In the genomic region with DNA sequence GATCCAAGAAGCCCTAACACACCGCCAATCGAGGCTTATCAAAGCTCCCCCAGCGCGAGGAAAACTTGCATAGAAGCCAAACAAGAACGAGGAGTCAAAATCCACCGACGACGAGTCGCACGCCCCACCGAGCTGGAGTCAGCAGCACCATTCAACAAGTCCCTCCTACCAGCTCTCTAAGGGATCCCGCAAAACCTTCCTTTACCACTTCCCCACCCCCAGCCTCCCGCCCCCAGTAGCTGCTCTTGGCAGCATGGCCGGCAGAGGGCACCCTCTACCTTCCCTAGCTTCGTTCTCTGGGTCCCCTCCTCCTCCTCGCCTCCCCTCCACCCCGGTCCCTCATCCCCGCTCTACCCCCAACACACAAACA, we compare ENCODE assay signal across 8 cellular contexts. TPM values are rescaled to one million over a fixed set of nuclear protein-coding genes. Genes with fewer than 3 reads are reported as not detected.
DNase-seq lines count a peak whose midpoint lies in the region; ATAC-seq lines count a peak whose summit lies in the region.

No MANE protein-coding gene starts in this region.

- peaks cover 38% of the 10 kb centered on the region for H3K27me3 ChIP-seq in CD4-positive, CD25-positive, alpha-beta regulatory T cell (ENCODE audit: control insufficient read depth, insufficient read depth, low read length)
- H3K27me3 ChIP-seq in esophagus (ENCODE audit: control insufficient read depth in 1 of 2, insufficient read depth in 2 of 2, low read length in 2 of 2) = peaks cover 0 to 18% of the 10 kb centered on the region in 2 donors

- H3K4me1 ChIP-seq in CD4-positive, CD25-positive, alpha-beta regulatory T cell (ENCODE audit: control insufficient read depth, insufficient read depth, low read length, poor library complexity, severe bottlenecking) = peaks cover 15% of the 10 kb centered on the region
- H3K4me1 ChIP-seq in esophagus (ENCODE audit: control insufficient read depth in 2 of 2, insufficient read depth in 2 of 2, low read length in 1 of 2) = peaks cover 6 to 12% of the 10 kb centered on the region in 2 donors

- H3K36me3 Mint-ChIP-seq in CD4-positive, CD25-positive, alpha-beta regulatory T cell = no peaks in the 10 kb centered on the region
- H3K36me3 Mint-ChIP-seq in activated CD8-positive, alpha-beta T cell treated with anti-CD3 and anti-CD28 coated beads, Interleukin-2, amount 10 ng/mL, durations not matched to agents 7 days and 5 days (ENCODE audit: low read depth) = no peaks in the 10 kb centered on the region
- no peaks in the 10 kb centered on the region for H3K36me3 Mint-ChIP-seq in naive B cell

- H3K4me3 ChIP-seq in CD4-positive, CD25-positive, alpha-beta regulatory T cell (ENCODE audit: low read depth, low read length) = no peak overlapping the region
- H3K4me3 ChIP-seq in esophagus (ENCODE audit: low read depth in 1 of 2, low read length in 2 of 2) = peak overlapping the region; percentile 16 to 59

- no peaks in the 10 kb centered on the region for H3K9me3 ChIP-seq in CD4-positive, CD25-positive, alpha-beta regulatory T cell (ENCODE audit: control insufficient read depth in 2 of 2, low read length in 2 of 2)
- H3K9me3 ChIP-seq in esophagus (ENCODE audit: control insufficient read depth in 2 of 2, insufficient read depth in 1 of 2, low read depth in 1 of 2, low read length in 1 of 2) = no peaks in the 10 kb centered on the region

- no peaks in the 10 kb centered on the region for H3K36me3 ChIP-seq in CD4-positive, CD25-positive, alpha-beta regulatory T cell (ENCODE audit: control insufficient read depth, insufficient read depth, low read length)
- H3K36me3 ChIP-seq in esophagus (ENCODE audit: control insufficient read depth in 2 of 2, insufficient read depth in 2 of 2, low read length in 1 of 2) = no peaks in the 10 kb centered on the region

- DNase-seq in CD4-positive, CD25-positive, alpha-beta regulatory T cell = peak in 2 of 3 donors; percentile 24 to 64
- DNase-seq in NCI-H69 (lab: John Stamatoyannopoulos, UW) (peak; percentile 92), naive B cell (peak; percentile 23)
- peak; percentile 77 for DNase-seq in activated CD8-positive, alpha-beta T cell treated with anti-CD3 and anti-CD28 coated beads, Interleukin-2, amount 10 ng/mL, durations not matched to agents 7 days and 5 days
- DNase-seq in stimulated activated naive CD8-positive, alpha-beta T cell treated with anti-CD3 and anti-CD28 coated beads, Interleukin-15, Interleukin-2, amounts not matched to agents 100 U/mL and 50 U/mL, for 24 hours = peak; percentile 83

- peaks cover 0 to 27% (median 14%) of the 10 kb centered on the region in 4 donors for H3K4me1 Mint-ChIP-seq in CD4-positive, CD25-positive, alpha-beta regulatory T cell
- H3K4me1 Mint-ChIP-seq in activated CD8-positive, alpha-beta T cell treated with anti-CD3 and anti-CD28 coated beads, Interleukin-2, amount 10 ng/mL, durations not matched to agents 7 days and 5 days (ENCODE audit: low read depth) = peaks cover 24% of the 10 kb centered on the region
- peaks cover 20 to 30% (median 28%) of the 10 kb centered on the region in 3 donors for H3K4me1 Mint-ChIP-seq in naive B cell

- H3K27me3 Mint-ChIP-seq in CD4-positive, CD25-positive, alpha-beta regulatory T cell = peaks cover 76% of the 10 kb centered on the region
- peaks cover 54% of the 10 kb centered on the region for H3K27me3 Mint-ChIP-seq in activated CD8-positive, alpha-beta T cell treated with anti-CD3 and anti-CD28 coated beads, Interleukin-2, amount 10 ng/mL, durations not matched to agents 7 days and 5 days (ENCODE audit: low read depth)
- peaks cover 55 to 79% (median 74%) of the 10 kb centered on the region in 3 donors for H3K27me3 Mint-ChIP-seq in naive B cell

- peaks cover 0 to 4% (median 0%) of the 10 kb centered on the region in 7 donors for H3K9me3 Mint-ChIP-seq in CD4-positive, CD25-positive, alpha-beta regulatory T cell
- no peaks in the 10 kb centered on the region for H3K9me3 Mint-ChIP-seq in activated CD8-positive, alpha-beta T cell treated with anti-CD3 and anti-CD28 coated beads, Interleukin-2, amount 10 ng/mL, durations not matched to agents 7 days and 5 days (ENCODE audit: insufficient read depth)
- H3K9me3 Mint-ChIP-seq in naive B cell = peaks cover 0 to 4% (median 0%) of the 10 kb centered on the region in 7 donors

- POLR2A ChIA-PET in activated CD8-positive, alpha-beta T cell treated with anti-CD3 and anti-CD28 coated beads, Interleukin-2, amount 10 ng/mL, durations not matched to agents 7 days and 5 days (lab: Charles Lee) = no interaction called here

- H3K27ac ChIP-seq in CD4-positive, CD25-positive, alpha-beta regulatory T cell (ENCODE audit: insufficient read depth, low read length, poor library complexity, severe bottlenecking) = no peak overlapping the region
- no peak overlapping the region for H3K27ac ChIP-seq in esophagus (ENCODE audit: low read depth in 2 of 2, low read length in 1 of 2)

- peak overlapping the region in 3 of 4 donors; percentile 27 to 80 (median 59) for H3K4me3 Mint-ChIP-seq in CD4-positive, CD25-positive, alpha-beta regulatory T cell
- peak overlapping the region; percentile 23 for H3K4me3 Mint-ChIP-seq in activated CD8-positive, alpha-beta T cell treated with anti-CD3 and anti-CD28 coated beads, Interleukin-2, amount 10 ng/mL, durations not matched to agents 7 days and 5 days
- H3K4me3 Mint-ChIP-seq in naive B cell = peak overlapping the region in 6 of 8 donors; percentile 10 to 93 (median 67)

- peak; percentile 44 to 67 for ATAC-seq in CD4-positive, CD25-positive, alpha-beta regulatory T cell (ENCODE audit: low read depth in 2 of 2)
- ATAC-seq in GM19023 (IDR thresholded peaks at IDR 0.05; ENCODE audit: unreplicated experiment) (peak; percentile 53), HG03139 (IDR thresholded peaks at IDR 0.05; ENCODE audit: unreplicated experiment) (peak; percentile 64), naive B cell (ENCODE audit: low read depth in 2 of 2) (peak in 1 of 2 donors; percentile 58)
- peak; percentile 78 for ATAC-seq in activated CD8-positive, alpha-beta T cell treated with anti-CD3 and anti-CD28 coated beads, Interleukin-2, amount 10 ng/mL, durations not matched to agents 7 days and 5 days
- ATAC-seq in stimulated activated naive CD8-positive, alpha-beta T cell treated with anti-CD3 and anti-CD28 coated beads, Interleukin-15, Interleukin-2, amounts not matched to agents 100 U/mL and 50 U/mL, for 24 hours = peak; percentile 71

- WGBS in esophagus, 2 donors = 1 to 2% methylated on average over 18 of the region's 18 CpGs

- CTCF ChIA-PET in activated CD8-positive, alpha-beta T cell treated with anti-CD3 and anti-CD28 coated beads, Interleukin-2, amount 10 ng/mL, durations not matched to agents 7 days and 5 days (lab: Charles Lee) = interaction anchor here (0.8 to 2.6 kb wide), 11 partner anchors 12 to 939 kb away, joined by 3 to 38 read pairs (median 4); no protein-coding TSS in a partner anchor

- H3K27ac Mint-ChIP-seq in CD4-positive, CD25-positive, alpha-beta regulatory T cell = no peak overlapping the region
- no peak overlapping the region for H3K27ac Mint-ChIP-seq in activated CD8-positive, alpha-beta T cell treated with anti-CD3 and anti-CD28 coated beads, Interleukin-2, amount 10 ng/mL, durations not matched to agents 7 days and 5 days
- H3K27ac Mint-ChIP-seq in naive B cell = no peak overlapping the region

RNA-seq across cellular contexts. Expression of a gene that starts 1.4 kb away (rescaled TPM):
- not detected for total RNA-seq in CD4-positive, CD25-positive, alpha-beta regulatory T cell
- polyA plus RNA-seq in CD4-positive, CD25-positive, alpha-beta regulatory T cell = not detected
- not detected for total RNA-seq in activated CD8-positive, alpha-beta T cell treated with anti-CD3 and anti-CD28 coated beads, Interleukin-2, amount 10 ng/mL, durations not matched to agents 7 days and 5 days
- under 1 TPM; 0.37 to 0.80 TPM for polyA plus RNA-seq in esophagus
- polyA plus RNA-seq in naive B cell (ENCODE audit: low read depth in 6 of 6) = under 1 TPM in 1 of 6 donors, not detected in 5; 0.06 TPM

Comparison
In these comparisons a context has a peak if more than half of its experiments do, and no peak if none do; other contexts are left out.
1. DNase-seq: peak in every context shown above with its lines; median percentile 92 in NCI-H69; 83 in stimulated activated naive CD8-positive, alpha-beta T cell treated with anti-CD3 and anti-CD28 coated beads, Interleukin-15, Interleukin-2, amounts not matched to agents 100 U/mL and 50 U/mL, for 24 hours; 77 in activated CD8-positive, alpha-beta T cell treated with anti-CD3 and anti-CD28 coated beads, Interleukin-2, amount 10 ng/mL, durations not matched to agents 7 days and 5 days; 44 in CD4-positive, CD25-positive, alpha-beta regulatory T cell; 23 in naive B cell.